23 cellular contexts compared by ENCODE assay signal in genomic region chr10:126187399-126187798, GRCh38.
DNase-seq lines count a peak whose midpoint lies in the region; ATAC-seq and TF ChIP-seq lines count a peak whose summit lies in the region.
"Had no signal": no experiment of that assay in that cellular context is flagged by ENCODE, and none has a peak within 500 bp of the region (broad histone marks: within the 10 kb centered on the region; RNA-seq: fewer than 3 reads in every experiment).

No MANE protein-coding gene starts in this region.

- H3K4me3 Mint-ChIP-seq in natural killer cell treated with Interleukin-12 subunit alpha and Interleukin-12 subunit beta and Interleukin-15 and Interleukin-18, amount 100 ng/mL, for 72 hours, result no peak overlapping the region
- H3K4me3 Mint-ChIP-seq in natural killer cell, result no peak overlapping the region
- H3K4me3 Mint-ChIP-seq: CD14-positive monocyte; CD8-positive, alpha-beta memory T cell had no signal

- H3K4me1 Mint-ChIP-seq in natural killer cell treated with Interleukin-12 subunit alpha and Interleukin-12 subunit beta and Interleukin-15 and Interleukin-18, amount 100 ng/mL, for 72 hours (ENCODE audit: low read depth in 2 of 2), result no peaks in the 10 kb centered on the region
- no peaks in the 10 kb centered on the region for H3K4me1 Mint-ChIP-seq in natural killer cell
- H3K4me1 Mint-ChIP-seq: CD14-positive monocyte; CD8-positive, alpha-beta memory T cell had no signal

- intact Hi-C loops in natural killer cell (cut with micrococcal nuclease), result no loop called here

- H3K36me3 Mint-ChIP-seq in natural killer cell treated with Interleukin-12 subunit alpha and Interleukin-12 subunit beta and Interleukin-15 and Interleukin-18, amount 100 ng/mL, for 72 hours, result no peaks in the 10 kb centered on the region
- no peaks in the 10 kb centered on the region for H3K36me3 Mint-ChIP-seq in natural killer cell
- H3K36me3 Mint-ChIP-seq: CD14-positive monocyte had no signal

- no peak for DNase-seq in natural killer cell treated with Interleukin-12 subunit alpha and Interleukin-12 subunit beta and Interleukin-15 and Interleukin-18, amount 100 ng/mL, for 72 hours (ENCODE audit: low spot score)
- DNase-seq in natural killer cell, result no peak
- no peak for DNase-seq in choroid plexus epithelial cell (ENCODE audit: low read depth)
- peak; percentile 41 for DNase-seq in iPS-NIHi7 (ENCODE audit: extremely low spot score)
- no peak for DNase-seq in NCI-H1105 treated with DMSO at 0.1 percent for 48 hours (lab: John Stamatoyannopoulos, UW)
- DNase-seq in NOMO-1 treated with DMSO at 0.1 percent for 48 hours (lab: John Stamatoyannopoulos, UW; ENCODE audit: unreplicated experiment), result no peak
- DNase-seq: ACHN; BE2C; CD8-positive, alpha-beta memory T cell; DND-41; KBM-7; MV-4-11; NCI-H1105; NCI-H146; NCI-H2029; NCI-H446 treated with DMSO at 0.1 percent for 48 hours; NCI-H526; NCI-H82; Peyer's patch; SHP77 treated with DMSO at 0.1 percent for 48 hours had no signal

- ATAC-seq in natural killer cell treated with Interleukin-12 subunit alpha and Interleukin-12 subunit beta and Interleukin-15 and Interleukin-18, amount 100 ng/mL, for 72 hours, result peak; percentile 3 to 37
- ATAC-seq in natural killer cell (no peak), HG02852 (IDR thresholded peaks at IDR 0.05; ENCODE audit: unreplicated experiment) (no peak)

- H3K4me3 ChIP-seq in choroid plexus epithelial cell (ENCODE audit: low read depth, low read length), result no peak overlapping the region
- H3K4me3 ChIP-seq: Peyer's patch, SK-N-MC had no signal

- H3K9me3 Mint-ChIP-seq in natural killer cell treated with Interleukin-12 subunit alpha and Interleukin-12 subunit beta and Interleukin-15 and Interleukin-18, amount 100 ng/mL, for 72 hours, result no peaks in the 10 kb centered on the region
- no peaks in the 10 kb centered on the region for H3K9me3 Mint-ChIP-seq in natural killer cell

- no peak overlapping the region for H3K27ac Mint-ChIP-seq in natural killer cell treated with Interleukin-12 subunit alpha and Interleukin-12 subunit beta and Interleukin-15 and Interleukin-18, amount 100 ng/mL, for 72 hours
- H3K27ac Mint-ChIP-seq in natural killer cell, result no peak overlapping the region
- H3K27ac Mint-ChIP-seq: CD14-positive monocyte; CD8-positive, alpha-beta memory T cell had no signal

- TF ChIP-seq CTCF in natural killer cell (IDR thresholded peaks at IDR 0.05), result no peak
- peak; percentile 16 for TF ChIP-seq CTCF in choroid plexus epithelial cell (conservative IDR thresholded peaks at IDR 0.05; ENCODE audit: low read depth, low read length)

- H3K27me3 Mint-ChIP-seq in natural killer cell treated with Interleukin-12 subunit alpha and Interleukin-12 subunit beta and Interleukin-15 and Interleukin-18, amount 100 ng/mL, for 72 hours, result peaks cover 16 to 35% of the 10 kb centered on the region in 2 donors
- peaks cover 8 to 14% of the 10 kb centered on the region in 2 donors for H3K27me3 Mint-ChIP-seq in natural killer cell (ENCODE audit: low read depth in 2 of 2)

Comparison
In these comparisons a context has a peak if more than half of its experiments do, and no peak if none do; other contexts are left out.
1. ATAC-seq: peak in natural killer cell treated with Interleukin-12 subunit alpha and Interleukin-12 subunit beta and Interleukin-15 and Interleukin-18, amount 100 ng/mL, for 72 hours (2 of 2); none in natural killer cell (0 of 3) and HG02852 (single experiment).